ENCODE assay signal across 15 cellular contexts in the genomic region with DNA sequence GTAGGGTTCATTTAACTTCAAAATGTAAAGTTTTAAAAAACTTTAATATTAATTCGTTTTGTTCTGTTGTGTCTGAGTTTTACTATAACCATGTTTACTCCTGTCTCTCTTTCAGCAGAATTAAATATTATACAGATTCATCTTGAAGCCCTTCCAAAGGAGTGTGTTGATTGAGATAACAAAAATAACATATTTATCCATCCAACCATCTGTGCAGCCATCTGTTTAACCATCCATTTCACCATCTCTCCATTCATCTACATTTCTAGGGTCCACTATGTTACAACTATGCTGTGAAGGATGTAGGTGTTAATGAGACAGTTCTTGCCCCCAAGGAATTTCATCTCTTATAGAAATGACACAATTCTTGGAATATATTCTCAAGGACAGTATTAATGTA.
"Had no signal": no experiment of that assay in that cellular context is flagged by ENCODE, and none has a peak within 500 bp of the region (broad histone marks: within the 10 kb centered on the region; RNA-seq: fewer than 3 reads in every experiment).

No MANE protein-coding gene starts in this region.

- DNase-seq: cortex of kidney; dorsolateral prefrontal cortex; effector CD8-positive, alpha-beta T cell; foreskin melanocyte; head of caudate nucleus; kidney; mesendoderm; naive B cell; psoas muscle; retina; right lobe of liver; stimulated activated CD4-positive, alpha-beta T cell treated with anti-CD3 and anti-CD28 coated beads, Interleukin-4, amount 100 ng/mL, for 1 hour; stimulated activated CD8-positive, alpha-beta memory T cell treated with anti-CD3 and anti-CD28 coated beads, Interleukin-4, amount 100 ng/mL, for 48 hours; transverse colon had no signal

- ATAC-seq: psoas muscle; right lobe of liver; stimulated activated effector memory CD8-positive, alpha-beta T cell treated with anti-CD3 and anti-CD28 coated beads, Interleukin-12 subunit alpha, Interleukin-12 subunit beta, amount 100 ng/mL, for 72 hours had no signal
